ENCODE assay signal across 19 cellular contexts in the genomic region with DNA sequence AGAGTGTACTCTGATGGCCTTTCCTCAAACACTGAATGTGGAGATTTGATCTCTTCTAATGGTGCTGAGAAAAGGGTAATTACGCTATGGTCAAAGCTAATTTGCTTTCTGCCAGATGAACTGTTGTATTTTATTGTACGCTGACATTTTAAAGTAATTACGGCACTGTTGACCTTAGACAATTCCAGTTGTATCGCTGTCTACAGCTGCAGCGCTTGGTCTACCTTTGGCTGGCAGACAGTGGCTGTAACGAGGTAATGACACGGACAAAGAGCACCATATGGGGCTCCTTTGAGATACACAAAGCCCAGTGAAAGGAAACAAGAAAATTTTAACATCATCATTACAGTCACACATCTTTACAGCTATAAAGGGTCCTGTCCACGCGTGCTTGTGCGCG.
A peak's percentile ranks its signal among the peaks of the same experiment; 100 is the strongest.
DNase-seq lines count a peak whose midpoint lies in the region; ATAC-seq and TF ChIP-seq lines count a peak whose summit lies in the region.
"Had no signal": no experiment of that assay in that cellular context is flagged by ENCODE, and none has a peak within 500 bp of the region (broad histone marks: within the 10 kb centered on the region; RNA-seq: fewer than 3 reads in every experiment).

No MANE protein-coding gene starts in this region.

- H2AK9ac ChIP-seq in IMR-90 (replicated peaks; ENCODE audit: low read depth, low read length, poor library complexity), result no peak overlapping the region

- H3K27me3 Mint-ChIP-seq in nephron progenitor cell (ENCODE audit: low read depth, poor library complexity), result no peaks in the 10 kb centered on the region
- H3K27me3 Mint-ChIP-seq in CD4-positive, alpha-beta T cell, result no peaks in the 10 kb centered on the region
- H3K27me3 Mint-ChIP-seq in T-helper 2 cell treated with Interferon-gamma antibody and Interleukin-4, amounts not matched to agents 5 μg/mL and 100 μg/mL, for 36 hours (ENCODE audit: low read depth), result no peaks in the 10 kb centered on the region
- H3K27me3 Mint-ChIP-seq: activated naive CD4-positive, alpha-beta T cell treated with anti-CD3 and anti-CD28 coated beads, Interleukin-2, amount 50 U/mL, for 24 hours; CD4-positive, CD25-positive, alpha-beta regulatory T cell had no signal

- peaks cover 69% of the 10 kb centered on the region for H3K4me1 Mint-ChIP-seq in nephron progenitor cell
- no peaks in the 10 kb centered on the region for H3K4me1 Mint-ChIP-seq in CD4-positive, alpha-beta T cell (ENCODE audit: low read depth)
- no peaks in the 10 kb centered on the region for H3K4me1 Mint-ChIP-seq in T-helper 2 cell treated with Interferon-gamma antibody and Interleukin-4, amounts not matched to agents 5 μg/mL and 100 μg/mL, for 36 hours (ENCODE audit: low read depth)
- H3K4me1 Mint-ChIP-seq: activated naive CD4-positive, alpha-beta T cell treated with anti-CD3 and anti-CD28 coated beads, Interleukin-2, amount 50 U/mL, for 24 hours; CD4-positive, CD25-positive, alpha-beta regulatory T cell; stimulated activated effector memory CD8-positive, alpha-beta T cell treated with anti-CD3 and anti-CD28 coated beads, Interleukin-12 subunit alpha, Interleukin-12 subunit beta, amount 100 ng/mL, for 72 hours had no signal

- intact Hi-C loops in IMR-90 (cut with micrococcal nuclease), result no loop called here
- intact Hi-C loops in Panc1 (cut with micrococcal nuclease; ENCODE audit: unreplicated experiment), result loop anchor here (5.0 kb wide), 1 partner anchor 73 kb away; no protein-coding TSS in a partner anchor
- intact Hi-C loops in CD4-positive, alpha-beta T cell (cut with DNase I, micrococcal nuclease), result no loop called here

- H3K9me3 ChIP-seq in IMR-90 (ENCODE audit: control insufficient read depth, insufficient read depth, low read length) (no peaks in the 10 kb centered on the region), Panc1 (ENCODE audit: control insufficient read depth, insufficient read depth, low read depth, low read length) (peaks cover 22% of the 10 kb centered on the region; the same call in 1 of the 2 replicates)
- no peaks in the 10 kb centered on the region for H3K9me3 ChIP-seq in CD4-positive, alpha-beta T cell (ENCODE audit: control insufficient read depth, low read length)
- H3K9me3 ChIP-seq: SJCRH30, thoracic aorta had no signal

- no peak overlapping the region for H3K14ac ChIP-seq in IMR-90 (replicated peaks; ENCODE audit: low read depth, low read length)

- no peak for TF ChIP-seq POLR2A in IMR-90 (IDR thresholded peaks at IDR 0.05; ENCODE audit: low read depth, low read length)

- peak overlapping the region in 1 of 2 experiments; percentile 21; a peak in 2 of 4 replicates for H4K8ac ChIP-seq in IMR-90 (ENCODE audit: low read depth in 2 of 2, low read length in 2 of 2)

- in situ Hi-C loops in IMR-90 (cut with MboI; ENCODE audit: low sequenced_read_pairs) (no loop called here), Panc1 (cut with HindIII; ENCODE audit: low pct_unique_long_range_greater_than_20kb, low sequenced_read_pairs) (no loop called here)

- peak overlapping the region; percentile 53; the same call in 1 of the 2 replicates for H4K5ac ChIP-seq in IMR-90 (ENCODE audit: low read depth, low read length)

- H3K56ac ChIP-seq in IMR-90 (ENCODE audit: extremely low read depth, insufficient read depth, low read length), result no peak overlapping the region

- H3K23ac ChIP-seq in IMR-90 (ENCODE audit: low read depth, low read length), result no peak overlapping the region

- H3K4me2 ChIP-seq in IMR-90 (ENCODE audit: low read depth, low read length), result no peak overlapping the region

- peak overlapping the region; percentile 34 for H3K27ac Mint-ChIP-seq in nephron progenitor cell
- H3K27ac Mint-ChIP-seq in CD4-positive, alpha-beta T cell, result no peak overlapping the region
- H3K27ac Mint-ChIP-seq in T-helper 2 cell treated with Interferon-gamma antibody and Interleukin-4, amounts not matched to agents 5 μg/mL and 100 μg/mL, for 36 hours, result no peak overlapping the region
- H3K27ac Mint-ChIP-seq: activated naive CD4-positive, alpha-beta T cell treated with anti-CD3 and anti-CD28 coated beads, Interleukin-2, amount 50 U/mL, for 24 hours; CD4-positive, CD25-positive, alpha-beta regulatory T cell; stimulated activated effector memory CD8-positive, alpha-beta T cell treated with anti-CD3 and anti-CD28 coated beads, Interleukin-12 subunit alpha, Interleukin-12 subunit beta, amount 100 ng/mL, for 72 hours had no signal

- POLR2A ChIA-PET in IMR-90 (lab: Charles Lee; ENCODE audit: unreplicated experiment) (no interaction called here), Panc1 (lab: Charles Lee) (no interaction called here)
- POLR2A ChIA-PET in CD4-positive, alpha-beta T cell (lab: Charles Lee), result no interaction called here

- CTCF ChIA-PET in IMR-90 (lab: Yijun Ruan, JAX), result no interaction called here
- CTCF ChIA-PET in Panc1 (lab: Charles Lee), result no interaction called here
- CTCF ChIA-PET in CD4-positive, alpha-beta T cell (lab: Charles Lee), result no interaction called here

- no peaks in the 10 kb centered on the region for H3K36me3 ChIP-seq in IMR-90 (ENCODE audit: control insufficient read depth, insufficient read depth, low read length)
- no peaks in the 10 kb centered on the region for H3K36me3 ChIP-seq in Panc1 (ENCODE audit: control insufficient read depth, insufficient read depth, low read length)
- H3K36me3 ChIP-seq: SJCRH30, thoracic aorta had no signal

- no peak for TF ChIP-seq CTCF in IMR-90 (conservative IDR thresholded peaks at IDR 0.05; ENCODE audit: low read depth, low read length)
- no peak for TF ChIP-seq CTCF in Panc1 (IDR thresholded peaks at IDR 0.05)
- no peak for TF ChIP-seq CTCF in nephron progenitor cell (IDR thresholded peaks at IDR 0.05)
- no peak for TF ChIP-seq CTCF in CD4-positive, alpha-beta T cell (IDR thresholded peaks at IDR 0.05)

- H2AFZ ChIP-seq in IMR-90 (replicated peaks; ENCODE audit: low read length, poor library complexity), result no peak overlapping the region

- H2AK5ac ChIP-seq in IMR-90 (ENCODE audit: low read depth, low read length), result peak overlapping the region; percentile 86

- peaks cover 7% of the 10 kb centered on the region for H3K36me3 Mint-ChIP-seq in nephron progenitor cell (ENCODE audit: low read depth)
- H3K36me3 Mint-ChIP-seq in CD4-positive, alpha-beta T cell (ENCODE audit: low read depth), result no peaks in the 10 kb centered on the region
- H3K36me3 Mint-ChIP-seq in T-helper 2 cell treated with Interferon-gamma antibody and Interleukin-4, amounts not matched to agents 5 μg/mL and 100 μg/mL, for 36 hours (ENCODE audit: low read depth), result no peaks in the 10 kb centered on the region
- H3K36me3 Mint-ChIP-seq: activated naive CD4-positive, alpha-beta T cell treated with anti-CD3 and anti-CD28 coated beads, Interleukin-2, amount 50 U/mL, for 24 hours; CD4-positive, CD25-positive, alpha-beta regulatory T cell; stimulated activated effector memory CD8-positive, alpha-beta T cell treated with anti-CD3 and anti-CD28 coated beads, Interleukin-12 subunit alpha, Interleukin-12 subunit beta, amount 100 ng/mL, for 72 hours had no signal

- no peak overlapping the region for H3K4me3 ChIP-seq in IMR-90 (ENCODE audit: insufficient read depth, low read depth, low read length)
- no peak overlapping the region for H3K4me3 ChIP-seq in Panc1 (ENCODE audit: low read depth in 2 of 2, low read length in 2 of 2)
- H3K4me3 ChIP-seq: K562, SJCRH30, thoracic aorta had no signal

- H3K27ac ChIP-seq in IMR-90 (ENCODE audit: insufficient read depth, low read length) (no peak overlapping the region), Panc1 (ENCODE audit: low read length) (peak overlapping the region; percentile 67; the same call in 1 of the 2 replicates)
- H3K27ac ChIP-seq in CD4-positive, alpha-beta T cell (ENCODE audit: low read depth, low read length), result no peak overlapping the region
- H3K27ac ChIP-seq: SJCRH30, thoracic aorta had no signal

- no peaks in the 10 kb centered on the region for H4K20me1 ChIP-seq in IMR-90 (ENCODE audit: insufficient read depth, low read length)

- peak overlapping the region; percentile 13; the same call in 1 of the 2 replicates for H2BK20ac ChIP-seq in IMR-90 (ENCODE audit: low read depth, low read length)

- H4K91ac ChIP-seq in IMR-90 (ENCODE audit: insufficient read depth, low read depth, low read length), result peak overlapping the region; percentile 51; the same call in 1 of the 2 replicates

- no peak overlapping the region for H3K9ac ChIP-seq in IMR-90 (ENCODE audit: low read depth, low read length)

- H3K4ac ChIP-seq in IMR-90 (ENCODE audit: low read depth, low read length), result peak overlapping the region; percentile 79

- no peak overlapping the region for H2BK5ac ChIP-seq in IMR-90 (ENCODE audit: low read depth, low read length, poor library complexity, severe bottlenecking)

- peak overlapping the region; percentile 41 for H2BK120ac ChIP-seq in IMR-90 (ENCODE audit: low read depth, low read length)

- WGBS in IMR-90 (ENCODE audit: extremely low coverage in 2 of 2, insufficient read length in 1 of 2), 2 experiments, result no CpG with 5 or more reads among the region's 11 CpGs

- H3K9me1 ChIP-seq in IMR-90 (ENCODE audit: insufficient read depth, low read length), result 0 out of 2 replicates have a peak, but pooled peaks cover 3% of the 10 kb centered on the region

- no peaks in the 10 kb centered on the region for H3K79me1 ChIP-seq in IMR-90 (ENCODE audit: low read depth in 1 of 2, low read length in 2 of 2)

- H2BK15ac ChIP-seq in IMR-90 (ENCODE audit: low read depth, low read length), result peak overlapping the region; percentile 93; the same call in 2 of the 3 replicates

- dilution Hi-C loops in IMR-90 (cut with HindIII; ENCODE audit: low sequenced_read_pairs, unreplicated experiment), result no loop called here

- peaks cover 9% of the 10 kb centered on the region for H3K9me3 Mint-ChIP-seq in nephron progenitor cell
- H3K9me3 Mint-ChIP-seq in CD4-positive, alpha-beta T cell, result peaks cover 2% of the 10 kb centered on the region
- peaks cover 11% of the 10 kb centered on the region for H3K9me3 Mint-ChIP-seq in T-helper 2 cell treated with Interferon-gamma antibody and Interleukin-4, amounts not matched to agents 5 μg/mL and 100 μg/mL, for 36 hours

- TF ChIP-seq RAD21 in IMR-90 (IDR thresholded peaks at IDR 0.05; ENCODE audit: low read length), result no peak

- ATAC-seq in IMR-90 (ENCODE audit: low read depth) (no peak), Panc1 (no peak)
- ATAC-seq in CD4-positive, alpha-beta T cell (ENCODE audit: poor library complexity), result no peak
- ATAC-seq: activated CD4-positive, CD25-positive, alpha-beta regulatory T cell treated with anti-CD3 and anti-CD28 coated beads, Interleukin-2, amount 50 U/mL, for 24 hours; K562; left ventricle myocardium superior; sciatic nerve; stimulated activated effector memory CD8-positive, alpha-beta T cell treated with anti-CD3 and anti-CD28 coated beads, Interleukin-12 subunit alpha, Interleukin-12 subunit beta, amount 100 ng/mL, for 72 hours had no signal

- H3K4me3 Mint-ChIP-seq in nephron progenitor cell, result no peak overlapping the region
- no peak overlapping the region for H3K4me3 Mint-ChIP-seq in CD4-positive, alpha-beta T cell
- H3K4me3 Mint-ChIP-seq in T-helper 2 cell treated with Interferon-gamma antibody and Interleukin-4, amounts not matched to agents 5 μg/mL and 100 μg/mL, for 36 hours, result no peak overlapping the region
- H3K4me3 Mint-ChIP-seq: activated naive CD4-positive, alpha-beta T cell treated with anti-CD3 and anti-CD28 coated beads, Interleukin-2, amount 50 U/mL, for 24 hours; CD4-positive, CD25-positive, alpha-beta regulatory T cell; stimulated activated effector memory CD8-positive, alpha-beta T cell treated with anti-CD3 and anti-CD28 coated beads, Interleukin-12 subunit alpha, Interleukin-12 subunit beta, amount 100 ng/mL, for 72 hours had no signal

- H3K18ac ChIP-seq in IMR-90 (ENCODE audit: low read depth, low read length), result peak overlapping the region; percentile 50

- BruUV-seq in IMR-90 (replicated peaks; lab: Mats Ljungman, UMichigan) (no TSS peak), Panc1 (replicated peaks; lab: Mats Ljungman, UMichigan) (no TSS peak)

- no peak for DNase-seq in IMR-90
- DNase-seq in NCI-H2081 (lab: John Stamatoyannopoulos, UW), result peak; percentile 79 to 97
- no peak for DNase-seq in Panc1 (ENCODE audit: low read depth, low spot score)
- no peak for DNase-seq in nephron progenitor cell
- DNase-seq in cortex of kidney (lab: John Stamatoyannopoulos, UW), result no peak
- DNase-seq in CD4-positive, alpha-beta T cell, result no peak
- no peak for DNase-seq in KG1 (lab: John Stamatoyannopoulos, UW)
- no peak for DNase-seq in T-helper 2 cell treated with Interferon-gamma antibody and Interleukin-4, amounts not matched to agents 5 μg/mL and 100 μg/mL, for 36 hours (ENCODE audit: low spot score)
- DNase-seq: CD4-positive, CD25-positive, alpha-beta regulatory T cell; effector memory CD4-positive, alpha-beta T cell; left ventricle myocardium superior; SJCRH30; T-helper 9 cell had no signal

- H3K27me3 ChIP-seq in IMR-90 (ENCODE audit: control insufficient read depth, insufficient read depth, low read length) (no peaks in the 10 kb centered on the region), Panc1 (ENCODE audit: control insufficient read depth, insufficient read depth, low read length) (no peaks in the 10 kb centered on the region)
- no peaks in the 10 kb centered on the region for H3K27me3 ChIP-seq in CD4-positive, alpha-beta T cell (ENCODE audit: control insufficient read depth, insufficient read depth, low read length)
- H3K27me3 ChIP-seq: SJCRH30 had no signal

- H3K4me1 ChIP-seq in IMR-90 (ENCODE audit: control insufficient read depth, insufficient read depth, low read length) (peaks cover 8% of the 10 kb centered on the region), Panc1 (ENCODE audit: control insufficient read depth, insufficient read depth, low read length) (peaks cover 10% of the 10 kb centered on the region)
- H3K4me1 ChIP-seq: SJCRH30 had no signal

Comparison
In these comparisons a context has a peak if more than half of its experiments do, and no peak if none do; other contexts are left out.
1. DNase-seq: peak in NCI-H2081 (2 of 2); none in IMR-90 (single experiment), Panc1 (single experiment), nephron progenitor cell (single experiment), cortex of kidney (single experiment), CD4-positive, alpha-beta T cell (0 of 10), KG1 (single experiment) and T-helper 2 cell treated with Interferon-gamma antibody and Interleukin-4, amounts not matched to agents 5 μg/mL and 100 μg/mL, for 36 hours (single experiment).